Comparison of ENCODE assay signal across 8 cellular contexts in the genomic region with DNA sequence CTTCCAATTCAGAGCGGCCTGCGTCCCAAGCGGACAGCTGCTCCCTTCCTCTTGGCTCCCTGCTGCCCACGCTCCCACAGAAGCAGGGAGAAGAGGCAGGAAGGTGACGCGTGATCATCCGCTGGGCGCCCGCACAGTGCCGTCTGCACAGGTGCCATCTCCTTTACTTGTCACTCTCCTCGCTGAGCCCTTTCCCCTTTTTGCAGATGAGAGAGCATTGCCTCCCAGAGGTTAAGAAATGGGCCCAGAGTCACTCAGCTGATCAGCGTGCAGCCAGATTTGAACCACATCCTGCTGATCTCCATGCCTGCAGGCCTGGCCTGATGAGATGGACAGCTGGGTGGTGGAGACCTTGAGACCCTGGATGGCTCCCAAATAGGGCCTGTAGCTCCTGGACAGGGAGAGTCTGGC.
A peak's percentile ranks its signal among the peaks of the same experiment; 100 is the strongest.
DNase-seq lines count a peak whose midpoint lies in the region; ATAC-seq and TF ChIP-seq lines count a peak whose summit lies in the region.

No MANE protein-coding gene starts in this region.

- no peak for TF ChIP-seq EP300 in stomach (IDR thresholded peaks at IDR 0.05)

- peaks cover 98% of the 10 kb centered on the region for H3K4me1 Mint-ChIP-seq in activated T-cell treated with anti-CD3 and anti-CD28 coated beads, Interleukin-2, amount 50 U/mL, for 4 hours (ENCODE audit: low read depth)

- H3K4me1 ChIP-seq in left ventricle myocardium inferior (peaks cover 96% of the 10 kb centered on the region), stomach (peaks cover 94 to 100% (median 98%) of the 10 kb centered on the region in 4 donors), PC-9 (replicated peaks; ENCODE audit: insufficient read depth) (no peaks in the 10 kb centered on the region)

- CTCF ChIA-PET in PC-9 (lab: Charles Lee) = no interaction called here

- H3K27ac ChIP-seq in SK-N-MC (peak overlapping the region; percentile 88), left ventricle myocardium inferior (replicated peaks) (peak overlapping the region; percentile 76), stomach (peak overlapping the region; percentile 49 to 93 (median 84)), PC-9 (no peak overlapping the region)

- H3K36me3 ChIP-seq in SK-N-MC (ENCODE audit: insufficient read depth, low read length) (no peaks in the 10 kb centered on the region), left ventricle myocardium inferior (no peaks in the 10 kb centered on the region), stomach (peaks cover 0 to 4% (median 0%) of the 10 kb centered on the region in 4 donors), PC-9 (ENCODE audit: low read depth) (no peaks in the 10 kb centered on the region)

- no peaks in the 10 kb centered on the region for H3F3A ChIP-seq in PC-9 (ENCODE audit: insufficient read depth, low read depth)

- no peaks in the 10 kb centered on the region for H3K9me3 Mint-ChIP-seq in activated T-cell treated with anti-CD3 and anti-CD28 coated beads, Interleukin-2, amount 50 U/mL, for 4 hours

- H3K9me3 ChIP-seq in SK-N-MC (ENCODE audit: low read depth, low read length) (no peaks in the 10 kb centered on the region), left ventricle myocardium inferior (replicated peaks) (no peaks in the 10 kb centered on the region), stomach (no peaks in the 10 kb centered on the region), PC-9 (ENCODE audit: insufficient read depth, low read depth) (no peaks in the 10 kb centered on the region)

- POLR2A ChIA-PET in PC-9 (lab: Charles Lee; ENCODE audit: unreplicated experiment) = interaction anchor here (0.6 kb wide), 1 partner anchor 118 kb away, joined by 3 read pairs; no protein-coding TSS in a partner anchor

- peaks cover 58% of the 10 kb centered on the region for H4K20me1 ChIP-seq in PC-9 (ENCODE audit: insufficient read depth)

- H3K4me3 ChIP-seq in SK-N-MC (no peak overlapping the region), left ventricle myocardium inferior (no peak overlapping the region), stomach (no peak overlapping the region), PC-9 (no peak overlapping the region)

- TF ChIP-seq CTCF in left ventricle myocardium inferior (IDR thresholded peaks at IDR 0.05; ENCODE audit: borderline replicate concordance) (no peak), stomach (IDR thresholded peaks at IDR 0.05) (no peak), PC-9 (conservative IDR thresholded peaks at IDR 0.05) (no peak)

- no peak for ATAC-seq in activated T-cell treated with anti-CD3 and anti-CD28 coated beads, Interleukin-2, amount 50 U/mL, for 4 hours
- no peak for ATAC-seq in GM19324 (IDR thresholded peaks at IDR 0.05; ENCODE audit: low FRiP score, unreplicated experiment)

- no peak overlapping the region for H2AFZ ChIP-seq in PC-9

- no peak overlapping the region for H3K9ac ChIP-seq in SK-N-MC (ENCODE audit: insufficient read length)

- H3K27me3 ChIP-seq in left ventricle myocardium inferior (ENCODE audit: low read depth) (no peaks in the 10 kb centered on the region), stomach (no peaks in the 10 kb centered on the region), PC-9 (ENCODE audit: insufficient read depth, low read depth) (no peaks in the 10 kb centered on the region)

- no peak for TF ChIP-seq POLR2A in stomach (IDR thresholded peaks at IDR 0.05)

- H3K79me2 ChIP-seq in PC-9 (ENCODE audit: low read depth) = no peaks in the 10 kb centered on the region

- intact Hi-C loops in left ventricle myocardium inferior (cut with micrococcal nuclease) (no loop called here), stomach (cut with DNase I; ENCODE audit: low total_unique reads) (no loop called here), PC-9 (cut with micrococcal nuclease; ENCODE audit: unreplicated experiment) (no loop called here)

- H3K27me3 Mint-ChIP-seq in activated T-cell treated with anti-CD3 and anti-CD28 coated beads, Interleukin-2, amount 50 U/mL, for 4 hours (ENCODE audit: low read depth) = no peaks in the 10 kb centered on the region

- no peak for DNase-seq in activated T-cell treated with anti-CD3 and anti-CD28 coated beads, Interleukin-2, amount 50 U/mL, for 4 hours
- DNase-seq in activated T-cell treated with anti-CD3 and anti-CD28 coated beads for 4 hours (no peak), SK-N-MC (ENCODE audit: low read depth, low spot score) (no peak), left ventricle myocardium inferior (peak; percentile 47), stomach (no peak), EL (no peak), PC-9 (no peak)

- 59 to 67% (median 65%) methylated on average over 11 to 12 of the region's 12 CpGs for WGBS in stomach, 5 donors

- no TSS peak for BruUV-seq in PC-9 (replicated peaks; lab: Mats Ljungman, UMichigan)

- H3K36me3 Mint-ChIP-seq in activated T-cell treated with anti-CD3 and anti-CD28 coated beads, Interleukin-2, amount 50 U/mL, for 4 hours (ENCODE audit: insufficient read depth) = no peaks in the 10 kb centered on the region

- H3K9me2 ChIP-seq in PC-9 (ENCODE audit: insufficient read depth) = no peaks in the 10 kb centered on the region

- H3K4me2 ChIP-seq in PC-9 = no peak overlapping the region

- H3K4me3 Mint-ChIP-seq in activated T-cell treated with anti-CD3 and anti-CD28 coated beads, Interleukin-2, amount 50 U/mL, for 4 hours = peak overlapping the region; percentile 73
